Comparison of ENCODE assay signal across 1 cellular context in the genomic region with DNA sequence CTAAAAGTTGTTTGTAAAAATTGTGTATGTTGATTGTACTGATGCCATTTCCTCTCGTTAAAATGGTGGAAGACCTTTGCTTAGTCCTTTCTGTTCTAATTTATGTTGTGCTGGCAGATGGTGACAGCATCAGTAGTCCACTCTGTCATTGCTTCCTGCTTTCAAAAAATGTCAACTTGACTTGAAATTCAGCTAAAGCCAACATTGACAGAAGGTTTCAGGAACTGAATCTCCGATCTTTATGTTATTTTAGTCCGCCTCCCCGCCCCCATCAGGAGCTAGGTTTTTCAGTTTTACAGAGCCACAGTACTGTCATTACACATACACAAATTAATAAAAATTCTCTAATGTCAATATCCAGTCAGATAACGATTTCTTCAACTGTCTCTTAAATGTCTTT.
TF ChIP-seq lines count a peak whose summit lies in the region.

No MANE protein-coding gene starts in this region.

TF ChIP-seq in H1, 55 proteins besides CTCF, POLR2A, EP300 and RAD21 (continued from another document):
- TF ChIP-seq, protein P1, sequence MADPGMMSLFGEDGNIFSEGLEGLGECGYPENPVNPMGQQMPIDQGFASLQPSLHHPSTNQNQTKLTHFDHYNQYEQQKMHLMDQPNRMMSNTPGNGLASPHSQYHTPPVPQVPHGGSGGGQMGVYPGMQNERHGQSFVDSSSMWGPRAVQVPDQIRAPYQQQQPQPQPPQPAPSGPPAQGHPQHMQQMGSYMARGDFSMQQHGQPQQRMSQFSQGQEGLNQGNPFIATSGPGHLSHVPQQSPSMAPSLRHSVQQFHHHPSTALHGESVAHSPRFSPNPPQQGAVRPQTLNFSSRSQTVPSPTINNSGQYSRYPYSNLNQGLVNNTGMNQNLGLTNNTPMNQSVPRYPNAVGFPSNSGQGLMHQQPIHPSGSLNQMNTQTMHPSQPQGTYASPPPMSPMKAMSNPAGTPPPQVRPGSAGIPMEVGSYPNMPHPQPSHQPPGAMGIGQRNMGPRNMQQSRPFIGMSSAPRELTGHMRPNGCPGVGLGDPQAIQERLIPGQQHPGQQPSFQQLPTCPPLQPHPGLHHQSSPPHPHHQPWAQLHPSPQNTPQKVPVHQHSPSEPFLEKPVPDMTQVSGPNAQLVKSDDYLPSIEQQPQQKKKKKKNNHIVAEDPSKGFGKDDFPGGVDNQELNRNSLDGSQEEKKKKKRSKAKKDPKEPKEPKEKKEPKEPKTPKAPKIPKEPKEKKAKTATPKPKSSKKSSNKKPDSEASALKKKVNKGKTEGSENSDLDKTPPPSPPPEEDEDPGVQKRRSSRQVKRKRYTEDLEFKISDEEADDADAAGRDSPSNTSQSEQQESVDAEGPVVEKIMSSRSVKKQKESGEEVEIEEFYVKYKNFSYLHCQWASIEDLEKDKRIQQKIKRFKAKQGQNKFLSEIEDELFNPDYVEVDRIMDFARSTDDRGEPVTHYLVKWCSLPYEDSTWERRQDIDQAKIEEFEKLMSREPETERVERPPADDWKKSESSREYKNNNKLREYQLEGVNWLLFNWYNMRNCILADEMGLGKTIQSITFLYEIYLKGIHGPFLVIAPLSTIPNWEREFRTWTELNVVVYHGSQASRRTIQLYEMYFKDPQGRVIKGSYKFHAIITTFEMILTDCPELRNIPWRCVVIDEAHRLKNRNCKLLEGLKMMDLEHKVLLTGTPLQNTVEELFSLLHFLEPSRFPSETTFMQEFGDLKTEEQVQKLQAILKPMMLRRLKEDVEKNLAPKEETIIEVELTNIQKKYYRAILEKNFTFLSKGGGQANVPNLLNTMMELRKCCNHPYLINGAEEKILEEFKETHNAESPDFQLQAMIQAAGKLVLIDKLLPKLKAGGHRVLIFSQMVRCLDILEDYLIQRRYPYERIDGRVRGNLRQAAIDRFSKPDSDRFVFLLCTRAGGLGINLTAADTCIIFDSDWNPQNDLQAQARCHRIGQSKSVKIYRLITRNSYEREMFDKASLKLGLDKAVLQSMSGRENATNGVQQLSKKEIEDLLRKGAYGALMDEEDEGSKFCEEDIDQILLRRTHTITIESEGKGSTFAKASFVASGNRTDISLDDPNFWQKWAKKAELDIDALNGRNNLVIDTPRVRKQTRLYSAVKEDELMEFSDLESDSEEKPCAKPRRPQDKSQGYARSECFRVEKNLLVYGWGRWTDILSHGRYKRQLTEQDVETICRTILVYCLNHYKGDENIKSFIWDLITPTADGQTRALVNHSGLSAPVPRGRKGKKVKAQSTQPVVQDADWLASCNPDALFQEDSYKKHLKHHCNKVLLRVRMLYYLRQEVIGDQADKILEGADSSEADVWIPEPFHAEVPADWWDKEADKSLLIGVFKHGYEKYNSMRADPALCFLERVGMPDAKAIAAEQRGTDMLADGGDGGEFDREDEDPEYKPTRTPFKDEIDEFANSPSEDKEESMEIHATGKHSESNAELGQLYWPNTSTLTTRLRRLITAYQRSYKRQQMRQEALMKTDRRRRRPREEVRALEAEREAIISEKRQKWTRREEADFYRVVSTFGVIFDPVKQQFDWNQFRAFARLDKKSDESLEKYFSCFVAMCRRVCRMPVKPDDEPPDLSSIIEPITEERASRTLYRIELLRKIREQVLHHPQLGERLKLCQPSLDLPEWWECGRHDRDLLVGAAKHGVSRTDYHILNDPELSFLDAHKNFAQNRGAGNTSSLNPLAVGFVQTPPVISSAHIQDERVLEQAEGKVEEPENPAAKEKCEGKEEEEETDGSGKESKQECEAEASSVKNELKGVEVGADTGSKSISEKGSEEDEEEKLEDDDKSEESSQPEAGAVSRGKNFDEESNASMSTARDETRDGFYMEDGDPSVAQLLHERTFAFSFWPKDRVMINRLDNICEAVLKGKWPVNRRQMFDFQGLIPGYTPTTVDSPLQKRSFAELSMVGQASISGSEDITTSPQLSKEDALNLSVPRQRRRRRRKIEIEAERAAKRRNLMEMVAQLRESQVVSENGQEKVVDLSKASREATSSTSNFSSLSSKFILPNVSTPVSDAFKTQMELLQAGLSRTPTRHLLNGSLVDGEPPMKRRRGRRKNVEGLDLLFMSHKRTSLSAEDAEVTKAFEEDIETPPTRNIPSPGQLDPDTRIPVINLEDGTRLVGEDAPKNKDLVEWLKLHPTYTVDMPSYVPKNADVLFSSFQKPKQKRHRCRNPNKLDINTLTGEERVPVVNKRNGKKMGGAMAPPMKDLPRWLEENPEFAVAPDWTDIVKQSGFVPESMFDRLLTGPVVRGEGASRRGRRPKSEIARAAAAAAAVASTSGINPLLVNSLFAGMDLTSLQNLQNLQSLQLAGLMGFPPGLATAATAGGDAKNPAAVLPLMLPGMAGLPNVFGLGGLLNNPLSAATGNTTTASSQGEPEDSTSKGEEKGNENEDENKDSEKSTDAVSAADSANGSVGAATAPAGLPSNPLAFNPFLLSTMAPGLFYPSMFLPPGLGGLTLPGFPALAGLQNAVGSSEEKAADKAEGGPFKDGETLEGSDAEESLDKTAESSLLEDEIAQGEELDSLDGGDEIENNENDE (IDR thresholded peaks at IDR 0.05; ENCODE audit: insufficient replicate concordance, low read length), result no peak
- TF ChIP-seq GTF2F1 (IDR thresholded peaks at IDR 0.05; ENCODE audit: borderline replicate concordance, low read depth, low read length) (no peak), HDAC2 (IDR thresholded peaks at IDR 0.05; ENCODE audit: borderline replicate concordance in 1 of 2, low read depth in 2 of 2, low read length in 2 of 2) (no peak), YY1 (IDR thresholded peaks at IDR 0.05; ENCODE audit: low read depth, low read length) (no peak), BRCA1 (IDR thresholded peaks at IDR 0.05; ENCODE audit: low read depth, low read length) (no peak), TAF7 (optimal IDR thresholded peaks at IDR 0.05; ENCODE audit: borderline replicate concordance, low read depth, low read length) (no peak)
- TF ChIP-seq, protein P2, sequence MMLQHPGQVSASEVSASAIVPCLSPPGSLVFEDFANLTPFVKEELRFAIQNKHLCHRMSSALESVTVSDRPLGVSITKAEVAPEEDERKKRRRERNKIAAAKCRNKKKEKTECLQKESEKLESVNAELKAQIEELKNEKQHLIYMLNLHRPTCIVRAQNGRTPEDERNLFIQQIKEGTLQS (IDR thresholded peaks at IDR 0.05; ENCODE audit: insufficient read depth, low read depth, low read length), result no peak
